Comparison of ENCODE assay signal across 1 cellular context in genomic region chr4:26647523-26648224, GRCh38.
TF ChIP-seq lines count a peak whose summit lies in the region.

No MANE protein-coding gene starts in this region.

TF ChIP-seq in WTC11, 78 proteins besides CTCF, POLR2A, EP300 and RAD21 (continued from another document):
- TF ChIP-seq ERG (CRISPR knock-in tag; IDR thresholded peaks at IDR 0.05) (no peak), AFF4 (CRISPR knock-in tag; IDR thresholded peaks at IDR 0.05; ENCODE audit: borderline replicate concordance) (no peak)
